ENCODE assay signal across 8 cellular contexts in genomic region chr3:101513419-101513986, GRCh38. TPM values are rescaled to one million over a fixed set of nuclear protein-coding genes. Genes with fewer than 3 reads are reported as not detected.
DNase-seq lines count a peak whose midpoint lies in the region; ATAC-seq and TF ChIP-seq lines count a peak whose summit lies in the region.

No MANE protein-coding gene starts in this region.

- TF ChIP-seq CTCF in Peyer's patch (IDR thresholded peaks at IDR 0.05), result no peak

- H3K27ac Mint-ChIP-seq in activated CD4-positive, alpha-beta T cell treated with anti-CD3 and anti-CD28 coated beads for 36 hours, result peak overlapping the region; percentile 96

- CTCF ChIA-PET in activated CD4-positive, alpha-beta T cell treated with anti-CD3 and anti-CD28 coated beads for 36 hours (lab: Charles Lee), result interaction anchor here (0.5 to 1.8 kb wide), 2 partner anchors 8 to 35 kb away, joined by 4 to 5 read pairs; no protein-coding TSS in a partner anchor

- H3K36me3 ChIP-seq in Peyer's patch (no peaks in the 10 kb centered on the region), duodenal mucosa (ENCODE audit: control insufficient read depth in 1 of 2, insufficient read depth in 2 of 2, low read length in 2 of 2) (no peaks in the 10 kb centered on the region), mucosa of stomach (ENCODE audit: control insufficient read depth, insufficient read depth, low read length) (no peaks in the 10 kb centered on the region)

- no peaks in the 10 kb centered on the region for H3K27me3 Mint-ChIP-seq in activated CD4-positive, alpha-beta T cell treated with anti-CD3 and anti-CD28 coated beads for 36 hours

- intact Hi-C loops in activated CD4-positive, alpha-beta T cell treated with anti-CD3 and anti-CD28 coated beads for 36 hours (cut with DNase I, micrococcal nuclease), result loop anchor here (1.0 to 10.0 kb wide), 7 partner anchors 48 to 341 kb away; partner anchors contain the start of genes ZBTB11 (in 2 of the 2), CEP97 (in 1 of the 2), NXPE3 (in 1 of the 2) and PCNP (in 1 of the 2)

- H3K27me3 ChIP-seq in Peyer's patch (no peaks in the 10 kb centered on the region), duodenal mucosa (ENCODE audit: control insufficient read depth in 1 of 2, insufficient read depth in 2 of 2, low read length in 2 of 2) (no peaks in the 10 kb centered on the region), mucosa of stomach (ENCODE audit: control insufficient read depth, insufficient read depth, low read length) (peaks cover 10% of the 10 kb centered on the region)

- H3K27ac ChIP-seq in Peyer's patch (peak overlapping the region; percentile 81 to 96 (median 88)), duodenal mucosa (ENCODE audit: low read depth, low read length) (peak overlapping the region; percentile 80)

- H3K4me3 Mint-ChIP-seq in activated CD4-positive, alpha-beta T cell treated with anti-CD3 and anti-CD28 coated beads for 36 hours, result peak overlapping the region; percentile 85

- H3K9me3 ChIP-seq in Peyer's patch, result no peaks in the 10 kb centered on the region
- no peaks in the 10 kb centered on the region for H3K9me3 ChIP-seq in duodenal mucosa (ENCODE audit: control insufficient read depth in 1 of 2, low read length in 2 of 2)
- no peaks in the 10 kb centered on the region for H3K9me3 ChIP-seq in mucosa of stomach (ENCODE audit: control insufficient read depth, low read length)

- POLR2A ChIA-PET in activated CD4-positive, alpha-beta T cell treated with anti-CD3 and anti-CD28 coated beads for 36 hours (lab: Charles Lee), result interaction anchor here (1.1 to 1.3 kb wide), 2 partner anchors 48 to 60 kb away, joined by 3 read pairs; partner anchors contain the start of genes PCNP and TRMT10C

- H3K4me1 Mint-ChIP-seq in activated CD4-positive, alpha-beta T cell treated with anti-CD3 and anti-CD28 coated beads for 36 hours, result peaks cover 56% of the 10 kb centered on the region

- H3K4me1 ChIP-seq in Peyer's patch (peaks cover 0 to 11% (median 0%) of the 10 kb centered on the region in 4 donors), duodenal mucosa (ENCODE audit: control insufficient read depth in 1 of 2, insufficient read depth in 2 of 2, low read length in 2 of 2) (no peaks in the 10 kb centered on the region), mucosa of stomach (ENCODE audit: control insufficient read depth, insufficient read depth, low read length) (no peaks in the 10 kb centered on the region)

- peak overlapping the region; percentile 56 to 84 (median 70) for H3K4me3 ChIP-seq in Peyer's patch
- H3K4me3 ChIP-seq in duodenal mucosa (ENCODE audit: low read depth in 1 of 2, low read length in 2 of 2), result peak overlapping the region; percentile 73 to 99
- peak overlapping the region; percentile 86 for H3K4me3 ChIP-seq in mucosa of stomach (ENCODE audit: low read length)

- H3K9ac ChIP-seq in duodenal mucosa (ENCODE audit: low read depth in 1 of 2, low read length in 2 of 2), result peak overlapping the region; percentile 77 to 97
- peak overlapping the region; percentile 94 for H3K9ac ChIP-seq in mucosa of stomach (ENCODE audit: low read length)

- peak; percentile 28 for ATAC-seq in activated CD4-positive, alpha-beta T cell treated with anti-CD3 and anti-CD28 coated beads for 36 hours
- ATAC-seq in HG02763 (IDR thresholded peaks at IDR 0.05; ENCODE audit: unreplicated experiment), result peak; percentile 24

- DNase-seq in activated CD4-positive, alpha-beta T cell treated with anti-CD3 and anti-CD28 coated beads for 36 hours, result no peak
- DNase-seq in activated CD4-positive, alpha-beta T cell treated with anti-CD3 and anti-CD28 coated beads, Interleukin-2, amount 50 U/mL, for 4 hours, result no peak
- no peak for DNase-seq in Peyer's patch
- no peak for DNase-seq in ureter (ENCODE audit: low spot score)
- DNase-seq in putamen (ENCODE audit: low spot score), result no peak

- TF ChIP-seq POLR2A in Peyer's patch (IDR thresholded peaks at IDR 0.05), result no peak

- H3K36me3 Mint-ChIP-seq in activated CD4-positive, alpha-beta T cell treated with anti-CD3 and anti-CD28 coated beads for 36 hours (ENCODE audit: low read depth), result peaks cover 4% of the 10 kb centered on the region

- H3K9me3 Mint-ChIP-seq in activated CD4-positive, alpha-beta T cell treated with anti-CD3 and anti-CD28 coated beads for 36 hours (ENCODE audit: low read depth), result no peaks in the 10 kb centered on the region

RNA-seq across cellular contexts. Expression of gene SENP7, which starts 0.5 kb away (rescaled TPM):
- total RNA-seq in activated CD4-positive, alpha-beta T cell treated with anti-CD3 and anti-CD28 coated beads for 36 hours, result 10 to 100 TPM; 12.3 to 12.9 TPM
- total RNA-seq in Peyer's patch (10 to 100 TPM; 13.5 to 44.6 (median 20.2) TPM), ureter (39.0 TPM)

RNA-seq across cellular contexts. Expression of gene TRMT10C, which starts 48.2 kb away (rescaled TPM):
- total RNA-seq in activated CD4-positive, alpha-beta T cell treated with anti-CD3 and anti-CD28 coated beads for 36 hours, result 10 to 100 TPM; 54.3 to 55.4 TPM
- total RNA-seq in Peyer's patch (10 to 100 TPM in 3 of 4 donors, 1 to 10 TPM in 1; 8.5 to 28.9 (median 13.1) TPM), ureter (28.8 TPM)
